Comparison of ENCODE assay signal across 8 cellular contexts in the genomic region with DNA sequence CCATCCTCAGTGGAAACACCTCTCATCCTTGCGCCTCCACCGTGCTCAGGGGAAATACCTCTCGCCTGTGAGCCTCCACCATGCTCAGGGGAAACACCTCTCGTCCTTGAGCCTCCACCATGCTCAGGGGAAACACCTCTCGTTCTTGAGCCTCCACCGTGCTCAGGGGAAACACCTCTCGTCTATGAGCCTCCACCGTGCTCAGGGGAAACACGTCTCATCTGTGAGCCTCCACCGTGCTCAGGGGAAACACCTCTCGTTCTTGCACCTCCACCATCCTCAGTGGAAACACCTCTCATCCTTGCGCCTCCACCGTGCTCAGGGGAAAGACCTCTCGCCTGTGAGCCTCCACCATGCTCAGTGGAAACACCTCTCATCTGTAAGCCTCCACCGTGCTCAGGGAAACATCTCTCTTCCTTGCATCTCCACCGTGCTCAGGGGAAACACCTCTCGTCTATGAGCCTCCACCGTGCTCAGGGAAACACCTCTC. TPM values are rescaled to one million over a fixed set of nuclear protein-coding genes. Genes with fewer than 3 reads are reported as not detected.
DNase-seq lines count a peak whose midpoint lies in the region; ATAC-seq and TF ChIP-seq lines count a peak whose summit lies in the region.
"Not testable (repeated sequence)": the region's sequence is repeated elsewhere in the genome, so short reads cannot be mapped to it uniquely, and the experiment has no call there.

No MANE protein-coding gene starts in this region.

- in situ Hi-C loops in GM13977 (cut with MboI; ENCODE audit: low pct_unique_long_range_greater_than_20kb, low sequenced_read_pairs, unreplicated experiment), result not testable (repeated sequence)

- H3K36me3 ChIP-seq in Peyer's patch, uterus: not testable (repeated sequence)

- CTCF ChIA-PET in activated CD8-positive, alpha-beta T cell treated with anti-CD3 and anti-CD28 coated beads for 36 hours (lab: Charles Lee); activated naive CD4-positive, alpha-beta T cell treated with anti-CD3 and anti-CD28 coated beads, Interleukin-2, amount 10 ng/mL, durations not matched to agents 7 days and 5 days (lab: Charles Lee): not testable (repeated sequence)

- not testable (repeated sequence) for H3K36me3 Mint-ChIP-seq in activated CD8-positive, alpha-beta T cell treated with anti-CD3 and anti-CD28 coated beads for 36 hours (ENCODE audit: low read depth); activated naive CD4-positive, alpha-beta T cell treated with anti-CD3 and anti-CD28 coated beads, Interleukin-2, amount 10 ng/mL, durations not matched to agents 7 days and 5 days; natural killer cell treated with Interleukin-12 subunit alpha and Interleukin-12 subunit beta and Interleukin-15 and Interleukin-18, amount 100 ng/mL, for 72 hours

- not testable (repeated sequence) for H3K4me3 Mint-ChIP-seq in activated CD8-positive, alpha-beta T cell treated with anti-CD3 and anti-CD28 coated beads for 36 hours; activated naive CD4-positive, alpha-beta T cell treated with anti-CD3 and anti-CD28 coated beads, Interleukin-2, amount 10 ng/mL, durations not matched to agents 7 days and 5 days; natural killer cell treated with Interleukin-12 subunit alpha and Interleukin-12 subunit beta and Interleukin-15 and Interleukin-18, amount 100 ng/mL, for 72 hours

- H3K27ac Mint-ChIP-seq in activated CD8-positive, alpha-beta T cell treated with anti-CD3 and anti-CD28 coated beads for 36 hours, result peak overlapping the region; percentile 65
- not testable (repeated sequence) for H3K27ac Mint-ChIP-seq in activated naive CD4-positive, alpha-beta T cell treated with anti-CD3 and anti-CD28 coated beads, Interleukin-2, amount 10 ng/mL, durations not matched to agents 7 days and 5 days; natural killer cell treated with Interleukin-12 subunit alpha and Interleukin-12 subunit beta and Interleukin-15 and Interleukin-18, amount 100 ng/mL, for 72 hours

- not testable (repeated sequence) for H3K9me3 Mint-ChIP-seq in activated CD8-positive, alpha-beta T cell treated with anti-CD3 and anti-CD28 coated beads for 36 hours; activated naive CD4-positive, alpha-beta T cell treated with anti-CD3 and anti-CD28 coated beads, Interleukin-2, amount 10 ng/mL, durations not matched to agents 7 days and 5 days; natural killer cell treated with Interleukin-12 subunit alpha and Interleukin-12 subunit beta and Interleukin-15 and Interleukin-18, amount 100 ng/mL, for 72 hours

- ATAC-seq in activated CD8-positive, alpha-beta T cell treated with anti-CD3 and anti-CD28 coated beads for 36 hours, result peak; percentile 72
- not testable (repeated sequence) for ATAC-seq in Right ventricle myocardium inferior; natural killer cell treated with Interleukin-12 subunit alpha and Interleukin-12 subunit beta and Interleukin-15 and Interleukin-18, amount 100 ng/mL, for 72 hours

- not testable (repeated sequence) for H3K9me3 ChIP-seq in Peyer's patch, uterus

- not testable (repeated sequence) for H3K4me1 Mint-ChIP-seq in activated CD8-positive, alpha-beta T cell treated with anti-CD3 and anti-CD28 coated beads for 36 hours (ENCODE audit: low read depth); activated naive CD4-positive, alpha-beta T cell treated with anti-CD3 and anti-CD28 coated beads, Interleukin-2, amount 10 ng/mL, durations not matched to agents 7 days and 5 days; natural killer cell treated with Interleukin-12 subunit alpha and Interleukin-12 subunit beta and Interleukin-15 and Interleukin-18, amount 100 ng/mL, for 72 hours (ENCODE audit: low read depth in 2 of 2)

- intact Hi-C loops in activated CD8-positive, alpha-beta T cell treated with anti-CD3 and anti-CD28 coated beads for 36 hours (cut with micrococcal nuclease); Right ventricle myocardium inferior (cut with DNase I); uterus (cut with DNase I; ENCODE audit: low total_unique reads): not testable (repeated sequence)

- not testable (repeated sequence) for TF ChIP-seq POLR2A in Peyer's patch (IDR thresholded peaks at IDR 0.05); uterus (IDR thresholded peaks at IDR 0.05)

- H3K27me3 ChIP-seq in Peyer's patch, result not testable (repeated sequence)
- peaks cover 0 to 12% of the 10 kb centered on the region in 2 donors for H3K27me3 ChIP-seq in uterus

- H3K4me1 ChIP-seq in Peyer's patch, uterus: not testable (repeated sequence)

- not testable (repeated sequence) for H3K27me3 Mint-ChIP-seq in activated CD8-positive, alpha-beta T cell treated with anti-CD3 and anti-CD28 coated beads for 36 hours; activated naive CD4-positive, alpha-beta T cell treated with anti-CD3 and anti-CD28 coated beads, Interleukin-2, amount 10 ng/mL, durations not matched to agents 7 days and 5 days; natural killer cell treated with Interleukin-12 subunit alpha and Interleukin-12 subunit beta and Interleukin-15 and Interleukin-18, amount 100 ng/mL, for 72 hours

- not testable (repeated sequence) for TF ChIP-seq CTCF in GM13977 (IDR thresholded peaks at IDR 0.05; ENCODE audit: extremely low read depth, insufficient read depth, missing control alignments); Peyer's patch (IDR thresholded peaks at IDR 0.05); activated CD8-positive, alpha-beta T cell treated with anti-CD3 and anti-CD28 coated beads for 36 hours (IDR thresholded peaks at IDR 0.05); uterus (IDR thresholded peaks at IDR 0.05)

- not testable (repeated sequence) for H3K27ac ChIP-seq in Peyer's patch, uterus

- H3K4me3 ChIP-seq in Peyer's patch, uterus: not testable (repeated sequence)

- DNase-seq in GM13977 (ENCODE audit: low spot score), result peak; percentile 65
- DNase-seq in Peyer's patch, result peak in 2 of 3 donors; percentile 34 to 38
- peak; percentile 82 for DNase-seq in activated CD8-positive, alpha-beta T cell treated with anti-CD3 and anti-CD28 coated beads for 36 hours
- DNase-seq in activated naive CD4-positive, alpha-beta T cell treated with anti-CD3 and anti-CD28 coated beads, Interleukin-2, amount 10 ng/mL, durations not matched to agents 7 days and 5 days, result peak; percentile 19
- peak; percentile 14 for DNase-seq in Right ventricle myocardium inferior (ENCODE audit: missing footprints)
- DNase-seq in natural killer cell treated with Interleukin-12 subunit alpha and Interleukin-12 subunit beta and Interleukin-15 and Interleukin-18, amount 100 ng/mL, for 72 hours (ENCODE audit: low spot score), result peak; percentile 47
- DNase-seq in stimulated activated CD4-positive, alpha-beta T cell treated with anti-CD3 and anti-CD28 coated beads, Interleukin-1b, Interleukin-23, amount 100 ng/mL, for 48 hours, result peak; percentile 62
- peak; percentile 11 to 13 for DNase-seq in uterus

- POLR2A ChIA-PET in activated CD8-positive, alpha-beta T cell treated with anti-CD3 and anti-CD28 coated beads for 36 hours (lab: Charles Lee), result not testable (repeated sequence)

RNA-seq across cellular contexts. Expression of gene ZDHHC11, which starts 4.1 kb away (rescaled TPM):
- total RNA-seq in Peyer's patch, result 10 to 100 TPM in 3 of 4 donors, 1 to 10 TPM in 1; 7.7 to 82.5 (median 29.6) TPM
- 1 to 10 TPM; 4.6 to 6.0 TPM for total RNA-seq in activated CD8-positive, alpha-beta T cell treated with anti-CD3 and anti-CD28 coated beads for 36 hours
- total RNA-seq in Right ventricle myocardium inferior, result 38.0 TPM
- total RNA-seq in natural killer cell treated with Interleukin-12 subunit alpha and Interleukin-12 subunit beta and Interleukin-15 and Interleukin-18, amount 100 ng/mL, for 72 hours, result 10 to 100 TPM in 1 of 2 donors, 1 to 10 TPM in 1; 8.1 to 24.5 TPM
- 10 to 100 TPM in 1 of 4 donors, 1 to 10 TPM in 2, not detected in 1; 1.8 to 14.4 (median 8.2) TPM for total RNA-seq in uterus

RNA-seq across cellular contexts. Expression of gene BRD9, which starts 46.0 kb away (rescaled TPM):
- total RNA-seq in Peyer's patch, result 10 to 100 TPM; 36.4 to 90.8 (median 65.4) TPM
- 10 to 100 TPM; 46.6 to 51.7 TPM for total RNA-seq in activated CD8-positive, alpha-beta T cell treated with anti-CD3 and anti-CD28 coated beads for 36 hours
- total RNA-seq in Right ventricle myocardium inferior, result 27.9 TPM
- 100 to 1,000 TPM in 1 of 2 donors, 10 to 100 TPM in 1; 52.7 to 136 TPM for total RNA-seq in natural killer cell treated with Interleukin-12 subunit alpha and Interleukin-12 subunit beta and Interleukin-15 and Interleukin-18, amount 100 ng/mL, for 72 hours
- 10 to 100 TPM; 31.0 to 53.9 (median 44.2) TPM for total RNA-seq in uterus

RNA-seq across cellular contexts. Expression of gene TRIP13, which starts 46.0 kb away (rescaled TPM):
- total RNA-seq in Peyer's patch, result 1 to 10 TPM; 1.2 to 8.3 (median 3.5) TPM
- total RNA-seq in activated CD8-positive, alpha-beta T cell treated with anti-CD3 and anti-CD28 coated beads for 36 hours, result 10 to 100 TPM; 31.0 to 36.9 TPM
- 0.38 TPM for total RNA-seq in Right ventricle myocardium inferior
- total RNA-seq in natural killer cell treated with Interleukin-12 subunit alpha and Interleukin-12 subunit beta and Interleukin-15 and Interleukin-18, amount 100 ng/mL, for 72 hours, result 10 to 100 TPM; 17.6 to 30.9 TPM
- 10 to 100 TPM in 1 of 4 donors, 1 to 10 TPM in 2, not detected in 1; 1.2 to 10.5 (median 1.3) TPM for total RNA-seq in uterus

Comparison
In these comparisons a context has a peak if more than half of its experiments do, and no peak if none do; other contexts are left out.
1. DNase-seq: peak in every context shown above with its lines; median percentile 82 in activated CD8-positive, alpha-beta T cell treated with anti-CD3 and anti-CD28 coated beads for 36 hours; 65 in GM13977; 62 in stimulated activated CD4-positive, alpha-beta T cell treated with anti-CD3 and anti-CD28 coated beads, Interleukin-1b, Interleukin-23, amount 100 ng/mL, for 48 hours; 47 in natural killer cell treated with Interleukin-12 subunit alpha and Interleukin-12 subunit beta and Interleukin-15 and Interleukin-18, amount 100 ng/mL, for 72 hours; 36 in Peyer's patch; 19 in activated naive CD4-positive, alpha-beta T cell treated with anti-CD3 and anti-CD28 coated beads, Interleukin-2, amount 10 ng/mL, durations not matched to agents 7 days and 5 days; 14 in Right ventricle myocardium inferior; 12 in uterus.